8 cellular contexts compared by ENCODE assay signal in genomic region chr2:232876071-232876977, GRCh38. TPM values are rescaled to one million over a fixed set of nuclear protein-coding genes. Genes with fewer than 3 reads are reported as not detected.
A peak's percentile ranks its signal among the peaks of the same experiment; 100 is the strongest.
DNase-seq lines count a peak whose midpoint lies in the region; ATAC-seq, FAIRE-seq and TF ChIP-seq lines count a peak whose summit lies in the region.

No MANE protein-coding gene starts in this region.

- TF ChIP-seq POLR2A in body of pancreas (IDR thresholded peaks at IDR 0.05) = no peak

- ATAC-seq in body of pancreas = peak; percentile 53
- no peak for ATAC-seq in HG03342 (IDR thresholded peaks at IDR 0.05; ENCODE audit: unreplicated experiment)

- H3K27me3 ChIP-seq in body of pancreas (no peaks in the 10 kb centered on the region), keratinocyte (ENCODE audit: control insufficient read depth, extremely low read depth, insufficient read depth, low read length) (no peaks in the 10 kb centered on the region)

- peak; percentile 17 for DNase-seq in activated naive CD4-positive, alpha-beta T cell treated with Interleukin-2 at 50 U/mL for 16 hours
- no peak for DNase-seq in activated naive CD4-positive, alpha-beta T cell (lab: John Stamatoyannopoulos, UW)
- DNase-seq in NCI-H2196 treated with DMSO at 0.1 percent for 48 hours (lab: John Stamatoyannopoulos, UW; ENCODE audit: unreplicated experiment) (peak; percentile 47), body of pancreas (peak in 2 of 4 donors; percentile 11 to 57), keratinocyte (ENCODE audit: low read depth, low spot score) (no peak), posterior vena cava (ENCODE audit: low spot score) (no peak)
- peak; percentile 59 for DNase-seq in stimulated activated CD4-positive, alpha-beta T cell treated with anti-CD3 and anti-CD28 coated beads, Interleukin-15, amount 100 ng/mL, for 24 hours

- no peak for FAIRE-seq in keratinocyte (lab: Jason Lieb, UNC)

- H3K9me1 ChIP-seq in keratinocyte (ENCODE audit: control insufficient read depth, extremely low read depth, insufficient read depth, low read length) = no peaks in the 10 kb centered on the region

- no peaks in the 10 kb centered on the region for H4K20me1 ChIP-seq in keratinocyte (ENCODE audit: control insufficient read depth, extremely low read depth, insufficient read depth, low read length)

- H3K79me2 ChIP-seq in keratinocyte (ENCODE audit: control insufficient read depth, insufficient read depth, low read length) = no peaks in the 10 kb centered on the region

- 1 to 8% methylated on average over 32 to 103 of the region's 129 CpGs for WGBS in body of pancreas, 2 donors

- H3K4me2 ChIP-seq in keratinocyte (ENCODE audit: control insufficient read depth, extremely low read depth, insufficient read depth, low read depth, low read length) = peak overlapping the region; percentile 60

- H3K9ac ChIP-seq in keratinocyte (ENCODE audit: control insufficient read depth, extremely low read depth, insufficient read depth, low read length) = peak overlapping the region; percentile 22

- H3K9me3 ChIP-seq in body of pancreas (no peaks in the 10 kb centered on the region), keratinocyte (ENCODE audit: control insufficient read depth, low read depth, low read length) (no peaks in the 10 kb centered on the region)

- H3K4me3 ChIP-seq in body of pancreas (no peak overlapping the region), keratinocyte (ENCODE audit: control insufficient read depth in 2 of 3, extremely low read depth in 1 of 3, insufficient read depth in 2 of 3, low read depth in 1 of 3, low read length in 3 of 3) (peak overlapping the region; percentile 28 to 49 (median 40))

- dilution Hi-C loops in keratinocyte (cut with MboI; ENCODE audit: extremely low pct_ligation_motif_present, low sequenced_read_pairs) = no loop called here

- peak in 4 of 7 experiments; percentile 7 to 29 (median 18) for TF ChIP-seq CTCF in body of pancreas (IDR thresholded peaks at IDR 0.05)
- peak in 2 of 3 experiments; percentile 29 to 48 for TF ChIP-seq CTCF in keratinocyte (optimal IDR thresholded peaks at IDR 0.05 in 1 of 3, IDR thresholded peaks at IDR 0.05 in 1 of 3, conservative IDR thresholded peaks at IDR 0.05 in 1 of 3; ENCODE audit: extremely low read depth in 1 of 3, insufficient read depth in 2 of 3, low read length in 3 of 3)

- no peak overlapping the region for H3K27ac ChIP-seq in body of pancreas
- no peak overlapping the region for H3K27ac ChIP-seq in keratinocyte (ENCODE audit: control insufficient read depth, insufficient read depth, low read length)

- peaks cover 14% of the 10 kb centered on the region for H3K4me1 ChIP-seq in body of pancreas
- H3K4me1 ChIP-seq in keratinocyte (ENCODE audit: control insufficient read depth, extremely low read depth, insufficient read depth, low read length) = no peaks in the 10 kb centered on the region

- H2AFZ ChIP-seq in keratinocyte (ENCODE audit: control insufficient read depth, low read length) = no peak overlapping the region

- no peaks in the 10 kb centered on the region for H3K36me3 ChIP-seq in body of pancreas (replicated peaks in 1 of 2; ENCODE audit: insufficient read depth in 1 of 2, low read depth in 2 of 2)
- H3K36me3 ChIP-seq in keratinocyte (ENCODE audit: control insufficient read depth in 2 of 2, extremely low read depth in 1 of 2, insufficient read depth in 2 of 2, low read length in 2 of 2) = peaks cover 0 to 1% of the 10 kb centered on the region in 2 experiments

- intact Hi-C loops in body of pancreas (cut with DNase I) (no loop called here), posterior vena cava (cut with DNase I) (loop anchor here in 1 of 2 donors (10.0 kb wide), 1 partner anchor 158 kb away; the partner anchor contains the start of gene NEU2)

RNA-seq across cellular contexts. Expression of gene SNORC, which starts 6.3 kb away (rescaled TPM):
- 1 to 10 TPM in 1 of 2 donors, not detected in 1; 1.8 TPM for total RNA-seq in body of pancreas
- 0.66 to 1.3 TPM (median 0.83 TPM) in 3 replicates for polyA plus RNA-seq in keratinocyte
- 0.95 TPM for polyA plus RNA-seq in keratinocyte (2011; ENCODE audit: low read depth)
- 0.32 and 0.60 TPM in 2 replicates for polyA plus RNA-seq in keratinocyte (2011; cell fraction: cytosol; rRNA removed)
- 4.0 and 6.6 TPM in 2 replicates for polyA plus RNA-seq in keratinocyte (2011; cell fraction: nucleus; rRNA removed)
- polyA plus RNA-seq in keratinocyte (2012; ENCODE audit: low replicate concordance) = 0.54 and 2.8 TPM in 2 replicates
- 0.66 to 1.8 TPM in 2 of 3 replicates, not detected in the other for polyA minus RNA-seq in keratinocyte
- 9.2 TPM for polyA minus RNA-seq in keratinocyte (2011; cell fraction: cytosol; rRNA and poly(A)+ RNA removed)
- 4.3 and 6.5 TPM in 2 replicates for polyA minus RNA-seq in keratinocyte (2011; cell fraction: nucleus; rRNA and poly(A)+ RNA removed)
- under 1 TPM; 0.79 to 1.00 TPM for total RNA-seq in posterior vena cava

Comparison
In these comparisons a context has a peak if more than half of its experiments do, and no peak if none do; other contexts are left out.
1. DNase-seq: peak in activated naive CD4-positive, alpha-beta T cell treated with Interleukin-2 at 50 U/mL for 16 hours (single experiment), NCI-H2196 treated with DMSO at 0.1 percent for 48 hours (single experiment) and stimulated activated CD4-positive, alpha-beta T cell treated with anti-CD3 and anti-CD28 coated beads, Interleukin-15, amount 100 ng/mL, for 24 hours (single experiment); none in activated naive CD4-positive, alpha-beta T cell (0 of 4), keratinocyte (single experiment) and posterior vena cava (single experiment).
2. H3K4me3 ChIP-seq: peak in keratinocyte (3 of 3); none in body of pancreas (0 of 2).